In genomic region chr10:77881222-77881621, GRCh38 we compare ENCODE assay signal across 23 cellular contexts. TPM values are rescaled to one million over a fixed set of nuclear protein-coding genes. Genes with fewer than 3 reads are reported as not detected.
DNase-seq lines count a peak whose midpoint lies in the region; ATAC-seq, FAIRE-seq and TF ChIP-seq lines count a peak whose summit lies in the region.
"Had no signal": no experiment of that assay in that cellular context is flagged by ENCODE, and none has a peak within 500 bp of the region (broad histone marks: within the 10 kb centered on the region; RNA-seq: fewer than 3 reads in every experiment).

No MANE protein-coding gene starts in this region.

- H2BK20ac ChIP-seq in IMR-90 (ENCODE audit: low read depth, low read length) = no peak overlapping the region

- dilution Hi-C loops in IMR-90 (cut with HindIII; ENCODE audit: low sequenced_read_pairs, unreplicated experiment) = no loop called here

- H3K4me2 ChIP-seq in IMR-90 (ENCODE audit: low read depth, low read length) (no peak overlapping the region), K562 (ENCODE audit: insufficient read depth, low read length) (no peak overlapping the region), parathyroid adenoma (ENCODE audit: low read length) (peak overlapping the region; percentile 13), hepatocyte (no peak overlapping the region)
- H3K4me2 ChIP-seq: BLaER1 had no signal

- H2BK120ac ChIP-seq in IMR-90 (ENCODE audit: low read depth, low read length) = no peak overlapping the region

- TF ChIP-seq EP300 in K562 (IDR thresholded peaks at IDR 0.05; ENCODE audit: low read length) = no peak

- H3K27ac ChIP-seq in IMR-90 (ENCODE audit: insufficient read depth, low read length) = no peak overlapping the region
- H3K27ac ChIP-seq in K562 (ENCODE audit: extremely low read depth, low read depth, low read length) = no peak overlapping the region
- H3K27ac ChIP-seq in parathyroid adenoma = peak overlapping the region; percentile 97
- H3K27ac ChIP-seq in hepatocyte = no peak overlapping the region
- H3K27ac ChIP-seq: BLaER1 had no signal

- no peak overlapping the region for H4K8ac ChIP-seq in IMR-90 (ENCODE audit: low read depth in 2 of 2, low read length in 2 of 2)

- no peak overlapping the region for H3K56ac ChIP-seq in IMR-90 (ENCODE audit: extremely low read depth, insufficient read depth, low read length)

- 0 out of 2 replicates have a peak overlapping the region, but pooled peaks have one; percentile 48 for H3K14ac ChIP-seq in IMR-90 (replicated peaks; ENCODE audit: low read depth, low read length)

- H3K79me2 ChIP-seq in K562 (ENCODE audit: control insufficient read depth, insufficient read depth, low read length) = peaks cover 3% of the 10 kb centered on the region; the same call in 2 of the 3 replicates
- H3K79me2 ChIP-seq in parathyroid adenoma = peaks cover 39% of the 10 kb centered on the region
- H3K79me2 ChIP-seq in hepatocyte = peaks cover 97% of the 10 kb centered on the region

- H3K9ac ChIP-seq in IMR-90 (ENCODE audit: low read depth, low read length) (no peak overlapping the region), K562 (ENCODE audit: insufficient read depth in 1 of 2, low read depth in 2 of 2, low read length in 2 of 2) (no peak overlapping the region), parathyroid adenoma (no peak overlapping the region)
- H3K9ac ChIP-seq: BLaER1 had no signal

- POLR2A ChIA-PET in IMR-90 (lab: Charles Lee; ENCODE audit: unreplicated experiment) = no interaction called here
- POLR2A ChIA-PET in K562 (lab: Yijun Ruan, JAX) = interaction anchor here (0.5 to 2.2 kb wide), 7 partner anchors 9 to 964 kb away, joined by 3 to 7 read pairs (median 3); no protein-coding TSS in a partner anchor

- TF ChIP-seq CTCF in IMR-90 (conservative IDR thresholded peaks at IDR 0.05; ENCODE audit: low read depth, low read length) (no peak), K562 (IDR thresholded peaks at IDR 0.05 in 2 of 3, conservative IDR thresholded peaks at IDR 0.05 in 1 of 3; ENCODE audit: insufficient read depth in 2 of 3, low read depth in 1 of 3, low read length in 3 of 3) (no peak), parathyroid adenoma (IDR thresholded peaks at IDR 0.05) (no peak), hepatocyte (IDR thresholded peaks at IDR 0.05; ENCODE audit: poor library complexity) (no peak), GM13977 (IDR thresholded peaks at IDR 0.05; ENCODE audit: extremely low read depth, insufficient read depth, missing control alignments) (no peak)

- DNase-seq in IMR-90 (no peak), K562 (ENCODE audit: extremely low read depth in 1 of 4, low spot score in 3 of 4) (no peak), NCI-H345 (lab: John Stamatoyannopoulos, UW) (no peak), DMS53 treated with DMSO at 0.1 percent for 48 hours (lab: John Stamatoyannopoulos, UW; ENCODE audit: unreplicated experiment) (no peak), hepatocyte (ENCODE audit: low spot score) (no peak), GM13977 (ENCODE audit: low spot score) (no peak)
- DNase-seq: ACHN; Caco-2; CD4-positive, alpha-beta memory T cell; DMS 273 treated with DMSO at 0.1 percent for 48 hours; DND-41; GOT3; MV-4-11; NCI-H1105 treated with DMSO at 0.1 percent for 48 hours; NCI-H2029 treated with DMSO at 0.1 percent for 48 hours; NCI-H226; NCI-H524; NCI-H774; Right ventricle myocardium superior had no signal

- no peak overlapping the region for H2AK5ac ChIP-seq in IMR-90 (ENCODE audit: low read depth, low read length)

- peaks cover 22% of the 10 kb centered on the region for H3K4me1 ChIP-seq in IMR-90 (ENCODE audit: control insufficient read depth, insufficient read depth, low read length)
- H3K4me1 ChIP-seq in K562 (replicated peaks in 1 of 2; ENCODE audit: control insufficient read depth in 2 of 2, insufficient read depth in 2 of 2, low read length in 2 of 2) = peaks cover 0 to 6% of the 10 kb centered on the region in 2 experiments; a peak in 3 of 5 replicates
- peaks cover 88% of the 10 kb centered on the region for H3K4me1 ChIP-seq in parathyroid adenoma
- H3K4me1 ChIP-seq in hepatocyte (ENCODE audit: insufficient read depth) = peaks cover 14% of the 10 kb centered on the region
- H3K4me1 ChIP-seq: Caco-2 had no signal

- H4K20me1 ChIP-seq in IMR-90 (ENCODE audit: insufficient read depth, low read length) (peaks cover 90% of the 10 kb centered on the region), K562 (replicated peaks; ENCODE audit: control insufficient read depth, insufficient read depth, low read length) (peaks cover 34% of the 10 kb centered on the region), hepatocyte (ENCODE audit: insufficient read depth, poor library complexity, severe bottlenecking) (peaks cover 54% of the 10 kb centered on the region)

- no peak overlapping the region for H4K91ac ChIP-seq in IMR-90 (ENCODE audit: insufficient read depth, low read depth, low read length)

- TF ChIP-seq RAD21 in IMR-90 (IDR thresholded peaks at IDR 0.05; ENCODE audit: low read length) (no peak), K562 (CRISPR knock-in tag; conservative IDR thresholded peaks at IDR 0.05 in 1 of 2, IDR thresholded peaks at IDR 0.05 in 1 of 2) (no peak)

- no peaks in the 10 kb centered on the region for H3K27me3 ChIP-seq in IMR-90 (ENCODE audit: control insufficient read depth, insufficient read depth, low read length)
- no peaks in the 10 kb centered on the region for H3K27me3 ChIP-seq in K562 (ENCODE audit: control insufficient read depth in 2 of 2, insufficient read depth in 2 of 2, low read length in 2 of 2)
- no peaks in the 10 kb centered on the region for H3K27me3 ChIP-seq in parathyroid adenoma (ENCODE audit: control insufficient read depth, insufficient read depth, low read length)
- no peaks in the 10 kb centered on the region for H3K27me3 ChIP-seq in hepatocyte
- H3K27me3 ChIP-seq: BLaER1 had no signal

- no CpG with 5 or more reads among the region's 3 CpGs for WGBS in IMR-90 (ENCODE audit: extremely low coverage in 2 of 2, insufficient read length in 1 of 2), 2 experiments
- WGBS in K562 (ENCODE audit: insufficient coverage, low coverage, missing lambda C conversion rate) = 55% methylated on average over 3 of the region's 3 CpGs
- 87% methylated on average over 3 of the region's 3 CpGs for WGBS in hepatocyte (ENCODE audit: low lambda C conversion rate, missing lambda C conversion rate)

- CTCF ChIA-PET in IMR-90 (lab: Yijun Ruan, JAX) (interaction anchor here (1.0 kb wide), 1 partner anchor 11 kb away, joined by 3 read pairs; no protein-coding TSS in a partner anchor), K562 (lab: Yijun Ruan, JAX; ENCODE audit: low intra/inter-chr PET ratio) (no interaction called here)

- no peak overlapping the region for H2BK5ac ChIP-seq in IMR-90 (ENCODE audit: low read depth, low read length, poor library complexity, severe bottlenecking)

- intact Hi-C loops in IMR-90 (cut with micrococcal nuclease) (no loop called here), K562 (cut with micrococcal nuclease) (no loop called here)

- H3K18ac ChIP-seq in IMR-90 (ENCODE audit: low read depth, low read length) = no peak overlapping the region

- TF ChIP-seq POLR2A in IMR-90 (IDR thresholded peaks at IDR 0.05; ENCODE audit: low read depth, low read length) = no peak
- no peak for TF ChIP-seq POLR2A in K562 (conservative IDR thresholded peaks at IDR 0.05)

- no peak overlapping the region for H2AK9ac ChIP-seq in IMR-90 (replicated peaks; ENCODE audit: low read depth, low read length, poor library complexity)

- no peak overlapping the region for H3K4me3 ChIP-seq in IMR-90 (ENCODE audit: insufficient read depth, low read depth, low read length)
- H3K4me3 ChIP-seq in K562 = no peak overlapping the region
- H3K4me3 ChIP-seq in parathyroid adenoma (ENCODE audit: low read depth, low read length) = no peak overlapping the region
- no peak overlapping the region for H3K4me3 ChIP-seq in hepatocyte
- H3K4me3 ChIP-seq: BLaER1, GM12878 had no signal

- 0 out of 2 replicates have a peak overlapping the region, but pooled peaks have one; percentile 42 for H3K23ac ChIP-seq in IMR-90 (ENCODE audit: low read depth, low read length)

- no peak overlapping the region for H4K5ac ChIP-seq in IMR-90 (ENCODE audit: low read depth, low read length)

- no peak overlapping the region for H2AFZ ChIP-seq in IMR-90 (replicated peaks; ENCODE audit: low read length, poor library complexity)
- no peak overlapping the region for H2AFZ ChIP-seq in K562 (ENCODE audit: low read depth, low read length)
- no peak overlapping the region for H2AFZ ChIP-seq in parathyroid adenoma
- H2AFZ ChIP-seq in hepatocyte = no peak overlapping the region

- BruUV-seq in IMR-90 (replicated peaks; lab: Mats Ljungman, UMichigan) (no TSS peak), K562 (replicated peaks; lab: Mats Ljungman, UMichigan) (no TSS peak)

- H3K9me3 ChIP-seq in IMR-90 (ENCODE audit: control insufficient read depth, insufficient read depth, low read length) = no peaks in the 10 kb centered on the region
- no peaks in the 10 kb centered on the region for H3K9me3 ChIP-seq in K562 (replicated peaks; ENCODE audit: control insufficient read depth, insufficient read depth, low read depth, low read length)
- no peaks in the 10 kb centered on the region for H3K9me3 ChIP-seq in parathyroid adenoma (ENCODE audit: control insufficient read depth, low read length)
- no peaks in the 10 kb centered on the region for H3K9me3 ChIP-seq in hepatocyte (ENCODE audit: low read depth)
- H3K9me3 ChIP-seq: BLaER1, Caco-2 had no signal

- H3K9me1 ChIP-seq in IMR-90 (ENCODE audit: insufficient read depth, low read length) (peaks cover 47% of the 10 kb centered on the region), K562 (ENCODE audit: control insufficient read depth, insufficient read depth, low read length) (peaks cover 7% of the 10 kb centered on the region)

- no peaks in the 10 kb centered on the region for H3K36me3 ChIP-seq in IMR-90 (ENCODE audit: control insufficient read depth, insufficient read depth, low read length)
- peaks cover 4% of the 10 kb centered on the region; the same call in 1 of the 3 replicates for H3K36me3 ChIP-seq in K562 (ENCODE audit: control insufficient read depth, insufficient read depth, low read length)
- no peaks in the 10 kb centered on the region for H3K36me3 ChIP-seq in parathyroid adenoma (ENCODE audit: control insufficient read depth, insufficient read depth, low read length)
- no peaks in the 10 kb centered on the region for H3K36me3 ChIP-seq in hepatocyte (replicated peaks; ENCODE audit: insufficient read depth, low read depth)
- H3K36me3 ChIP-seq: BLaER1 had no signal

- no peak overlapping the region for H2BK15ac ChIP-seq in IMR-90 (ENCODE audit: low read depth, low read length)

- H3K4ac ChIP-seq in IMR-90 (ENCODE audit: low read depth, low read length) = no peak overlapping the region

- peaks cover 61 to 97% of the 10 kb centered on the region in 2 experiments for H3K79me1 ChIP-seq in IMR-90 (ENCODE audit: low read depth in 1 of 2, low read length in 2 of 2)

- no peaks in the 10 kb centered on the region for H3K9me2 ChIP-seq in hepatocyte (replicated peaks; ENCODE audit: insufficient read depth)

- in situ Hi-C loops in IMR-90 (cut with MboI; ENCODE audit: low sequenced_read_pairs) (no loop called here), K562 (cut with MboI) (no loop called here), GM13977 (cut with MboI; ENCODE audit: low pct_unique_long_range_greater_than_20kb, low sequenced_read_pairs, unreplicated experiment) (no loop called here)

- no peak for ATAC-seq in IMR-90 (ENCODE audit: low read depth)
- ATAC-seq in K562 = no peak
- ATAC-seq: GM12878 had no signal

- FAIRE-seq in K562 (lab: Jason Lieb, UNC) = peak; percentile 48
- FAIRE-seq: GM12878, HTR-8/SVneo had no signal

RNA-seq across cellular contexts. Expression of gene DLG5, which starts 45.3 kb away (rescaled TPM):
- total RNA-seq in IMR-90 (2012; rRNA removed) = 12.7 and 14.7 TPM in 2 replicates
- polyA plus RNA-seq in IMR-90 (2012; rRNA removed) = 28.6 and 28.7 TPM in 2 replicates
- 20.6 and 27.7 TPM in 2 replicates for polyA plus RNA-seq in IMR-90 (2012; cell fraction: cytosol; rRNA removed)
- 59.2 and 67.7 TPM in 2 replicates for polyA plus RNA-seq in IMR-90 (2012; cell fraction: nucleus; rRNA removed; ENCODE audit: low replicate concordance)
- 91.9 and 204 TPM in 2 replicates for total RNA-seq in K562 (2011; cell fraction: chromatin; rRNA removed; ENCODE audit: low replicate concordance)
- total RNA-seq in K562 (2011; cell fraction: nucleolus; rRNA removed) = 90.6 and 92.5 TPM in 2 replicates
- 67.2 and 68.6 TPM in 2 replicates for total RNA-seq in K562 (2011; cell fraction: nucleoplasm; rRNA removed)
- total RNA-seq in K562 (2014; rRNA removed) = 10.1 and 13.6 TPM in 2 replicates
- 9.2 and 9.6 TPM in 2 replicates for total RNA-seq in K562 (2014; rRNA removed; fragmentation: Illumina TruSeq; extraction: Trizol)
- total RNA-seq in K562 (2015; rRNA removed; fragmentation: Illumina TruSeq; extraction: Trizol) = 11.0 and 11.2 TPM in 2 replicates
- 24.0 and 26.8 TPM in 2 replicates for total RNA-seq in K562 (2021)
- polyA plus RNA-seq in K562 (2011; rRNA removed) = 8.8 and 11.9 TPM in 2 replicates
- 8.1 and 10.6 TPM in 2 replicates for polyA plus RNA-seq in K562 (2011; cell fraction: cytosol; rRNA removed)
- 72.9 and 124 TPM in 2 replicates for polyA plus RNA-seq in K562 (2011; cell fraction: nucleus; rRNA removed)
- polyA plus RNA-seq in K562 (2012) = 16.0 and 23.5 TPM in 2 replicates
- polyA plus RNA-seq in K562 (2014; fragmentation: Illumina TruSeq; extraction: Trizol) = 17.9 and 18.8 TPM in 2 replicates
- 1 to 10 TPM; 1.4 to 1.5 TPM for polyA plus RNA-seq in K562 (2014; fragmentation: Nextera tagmentation; extraction: Ambion mirVana)
- polyA plus RNA-seq in K562 (2014; rRNA removed) = 17.2 and 17.3 TPM in 2 replicates
- polyA minus RNA-seq in K562 (2011; rRNA and poly(A)+ RNA removed) = 11.9 and 15.3 TPM in 2 replicates
- polyA minus RNA-seq in K562 (2011; cell fraction: cytosol; rRNA and poly(A)+ RNA removed) = 7.3 and 10.1 TPM in 2 replicates
- polyA minus RNA-seq in K562 (2011; cell fraction: nucleus; rRNA and poly(A)+ RNA removed) = 27.9 and 33.8 TPM in 2 replicates
- total RNA-seq in hepatocyte = 23.6 and 29.3 TPM in 2 replicates
- polyA plus RNA-seq in hepatocyte = 14.7 and 15.5 TPM in 2 replicates
